Comparison of ENCODE assay signal across 12 cellular contexts in genomic region chr2:23637011-23637778, GRCh38.
A peak's percentile ranks its signal among the peaks of the same experiment; 100 is the strongest.
DNase-seq lines count a peak whose midpoint lies in the region; ATAC-seq and TF ChIP-seq lines count a peak whose summit lies in the region.
"Had no signal": no experiment of that assay in that cellular context is flagged by ENCODE, and none has a peak within 500 bp of the region (broad histone marks: within the 10 kb centered on the region; RNA-seq: fewer than 3 reads in every experiment).

No MANE protein-coding gene starts in this region.

- peak overlapping the region; percentile 82 for H2AFZ ChIP-seq in osteoblast (ENCODE audit: low read length)

- no peaks in the 10 kb centered on the region for H3K79me2 ChIP-seq in osteoblast (ENCODE audit: insufficient read depth, low read length)

- H3K4me3 ChIP-seq in RWPE2 (ENCODE audit: severe bottlenecking) (no peak overlapping the region), fibroblast of villous mesenchyme (ENCODE audit: low read depth, low read length) (no peak overlapping the region), osteoblast (ENCODE audit: insufficient read depth, low read length) (peak overlapping the region; percentile 25)
- H3K4me3 ChIP-seq: skin epidermis had no signal

- H3K27me3 ChIP-seq in RWPE2 (ENCODE audit: insufficient read depth, poor library complexity, severe bottlenecking) = no peaks in the 10 kb centered on the region
- no peaks in the 10 kb centered on the region for H3K27me3 ChIP-seq in osteoblast (ENCODE audit: insufficient read depth, low read length)

- no peak for TF ChIP-seq CTCF in RWPE2 (IDR thresholded peaks at IDR 0.05; ENCODE audit: poor library complexity, severe bottlenecking)
- TF ChIP-seq CTCF in fibroblast of villous mesenchyme (IDR thresholded peaks at IDR 0.05; ENCODE audit: insufficient read depth, low read depth, low read length) = no peak
- TF ChIP-seq CTCF in osteoblast (IDR thresholded peaks at IDR 0.05; ENCODE audit: extremely low read depth, low read depth, low read length) = no peak

- H3K27ac ChIP-seq in RWPE2 (ENCODE audit: poor library complexity, severe bottlenecking) = no peak overlapping the region
- peak overlapping the region; percentile 39 for H3K27ac ChIP-seq in osteoblast (ENCODE audit: low read depth, low read length)

- H3K36me3 ChIP-seq in RWPE2 (ENCODE audit: low read depth) = no peaks in the 10 kb centered on the region
- H3K36me3 ChIP-seq in osteoblast (ENCODE audit: insufficient read depth, low read length) = no peaks in the 10 kb centered on the region

- DNase-seq in AG20443 (ENCODE audit: low spot score) (peak; percentile 84), RWPE2 (ENCODE audit: low spot score) (no peak), fibroblast of villous mesenchyme (ENCODE audit: low read depth) (peak; percentile 49), osteoblast (ENCODE audit: insufficient read length, low spot score, missing footprints) (peak; percentile 98), GDM1 (lab: John Stamatoyannopoulos, UW) (no peak), NOMO-1 treated with dmso at 0.1 percent for 144 hours (lab: John Stamatoyannopoulos, UW; ENCODE audit: unreplicated experiment) (no peak), NCI-H1105 (lab: John Stamatoyannopoulos, UW) (no peak)
- DNase-seq: CD8-positive, alpha-beta T cell; immature natural killer cell; NCI-H1694 treated with DMSO at 0.1 percent for 48 hours had no signal

- ATAC-seq in RWPE2 (ENCODE audit: low read depth) (peak; percentile 31; the same call in 1 of the 3 replicates), HG02970 (IDR thresholded peaks at IDR 0.05; ENCODE audit: low FRiP score, unreplicated experiment) (no peak)
- ATAC-seq: CD8-positive, alpha-beta T cell had no signal

- H3K9me3 ChIP-seq in RWPE2 (ENCODE audit: severe bottlenecking) (no peaks in the 10 kb centered on the region), osteoblast (ENCODE audit: low read depth, low read length) (no peaks in the 10 kb centered on the region)

- no peaks in the 10 kb centered on the region for H3K4me1 ChIP-seq in RWPE2 (ENCODE audit: insufficient read depth, poor library complexity, severe bottlenecking)
- peaks cover 14% of the 10 kb centered on the region for H3K4me1 ChIP-seq in osteoblast (ENCODE audit: insufficient read depth, low read length)

- no peaks in the 10 kb centered on the region for H4K20me1 ChIP-seq in osteoblast (ENCODE audit: insufficient read depth, low read length)

- peak overlapping the region; percentile 45 for H3K4me2 ChIP-seq in osteoblast (ENCODE audit: insufficient read depth, low read length)

Comparison
In these comparisons a context has a peak if more than half of its experiments do, and no peak if none do; other contexts are left out.
1. DNase-seq: peak in AG20443 (single experiment), fibroblast of villous mesenchyme (single experiment) and osteoblast (single experiment); none in RWPE2 (single experiment), GDM1 (single experiment), NOMO-1 treated with dmso at 0.1 percent for 144 hours (single experiment) and NCI-H1105 (single experiment).